2 cellular contexts compared by ENCODE assay signal in genomic region chr13:60572855-60573254, GRCh38.
TF ChIP-seq lines count a peak whose summit lies in the region.

No MANE protein-coding gene starts in this region.

TF ChIP-seq in A549, 52 proteins besides CTCF, POLR2A, EP300 and RAD21 (continued from another document):
- TF ChIP-seq RNF2 (IDR thresholded peaks at IDR 0.05; ENCODE audit: borderline replicate concordance, low read depth) (no peak), SMC3 (IDR thresholded peaks at IDR 0.05) (no peak), CBX2 (IDR thresholded peaks at IDR 0.05; ENCODE audit: borderline replicate concordance, low read depth) (no peak), RCOR1 (IDR thresholded peaks at IDR 0.05; ENCODE audit: low read depth, low read length) (no peak), PHF8 (IDR thresholded peaks at IDR 0.05; ENCODE audit: borderline replicate concordance, low read depth) (no peak), ELK1 (IDR thresholded peaks at IDR 0.05; ENCODE audit: low read depth, low read length) (no peak), FOSB (CRISPR knock-in tag; IDR thresholded peaks at IDR 0.05) (no peak), HOXA7 (CRISPR knock-in tag; IDR thresholded peaks at IDR 0.05) (no peak), GATA3 (IDR thresholded peaks at IDR 0.05; ENCODE audit: borderline replicate concordance) (no peak), MAZ (IDR thresholded peaks at IDR 0.05; ENCODE audit: borderline replicate concordance, low read depth, low read length) (no peak), FOXS1 (CRISPR knock-in tag; IDR thresholded peaks at IDR 0.05) (no peak), ZC3H11A (IDR thresholded peaks at IDR 0.05) (no peak), TP53 (CRISPR knock-in tag; IDR thresholded peaks at IDR 0.05) (no peak), BCL3 (IDR thresholded peaks at IDR 0.05) (no peak), JUNB (IDR thresholded peaks at IDR 0.05) (no peak), USF2 (IDR thresholded peaks at IDR 0.05) (no peak), ZFP36 (IDR thresholded peaks at IDR 0.05; ENCODE audit: borderline replicate concordance, partially characterized antibody) (no peak)

TF ChIP-seq in WTC11, 78 proteins besides CTCF, POLR2A, EP300 and RAD21:
- TF ChIP-seq AR (CRISPR knock-in tag; IDR thresholded peaks at IDR 0.05) (0 out of 2 replicates have a peak, but pooled peaks have one; percentile 27), HMGA2 (CRISPR knock-in tag; IDR thresholded peaks at IDR 0.05) (no peak)
